Comparison of ENCODE assay signal across 30 cellular contexts in genomic region chr5:124716169-124716568, GRCh38. TPM values are rescaled to one million over a fixed set of nuclear protein-coding genes. Genes with fewer than 3 reads are reported as not detected.
"Had no signal": no experiment of that assay in that cellular context is flagged by ENCODE, and none has a peak within 500 bp of the region (broad histone marks: within the 10 kb centered on the region; RNA-seq: fewer than 3 reads in every experiment).

No MANE protein-coding gene starts in this region.

- ATAC-seq: activated T-cell treated with anti-CD3 and anti-CD28 coated beads, Interleukin-2, amount 50 U/mL, for 72 hours; body of pancreas; esophagus mucosa; T-helper 17 cell had no signal

- H3K4me1 Mint-ChIP-seq: activated CD4-positive, alpha-beta memory T cell treated with anti-CD3 and anti-CD28 coated beads, Interleukin-2, amount 10 ng/mL, durations not matched to agents 7 days and 5 days; activated CD4-positive, alpha-beta T cell treated with anti-CD3 and anti-CD28 coated beads, Interleukin-2, amount 10 ng/mL, durations not matched to agents 7 days and 5 days; activated naive CD4-positive, alpha-beta T cell treated with anti-CD3 and anti-CD28 coated beads, Interleukin-2, amount 10 ng/mL, durations not matched to agents 7 days and 5 days; T-helper 17 cell had no signal

- H3K27me3 Mint-ChIP-seq: activated CD4-positive, alpha-beta memory T cell treated with anti-CD3 and anti-CD28 coated beads, Interleukin-2, amount 10 ng/mL, durations not matched to agents 7 days and 5 days; activated CD4-positive, alpha-beta T cell treated with anti-CD3 and anti-CD28 coated beads, Interleukin-2, amount 10 ng/mL, durations not matched to agents 7 days and 5 days; activated naive CD4-positive, alpha-beta T cell treated with anti-CD3 and anti-CD28 coated beads, Interleukin-2, amount 10 ng/mL, durations not matched to agents 7 days and 5 days; activated T-cell treated with anti-CD3 and anti-CD28 coated beads, Interleukin-2, amount 50 U/mL, for 24 hours; dendritic cell treated with granulocyte-macrophage colony-stimulating factor and Interleukin-4, amounts not matched to agents 40 ng/mL and 50 ng/mL, for 4 days; T-helper 17 cell had no signal

- H3K4me3 ChIP-seq: adrenal gland, body of pancreas, coronary artery, dorsolateral prefrontal cortex had no signal

- DNase-seq: activated CD4-positive, alpha-beta memory T cell treated with anti-CD3 and anti-CD28 coated beads, Interleukin-2, amount 10 ng/mL, durations not matched to agents 7 days and 5 days; activated CD4-positive, alpha-beta T cell treated with anti-CD3 and anti-CD28 coated beads for 1 hour; activated CD4-positive, alpha-beta T cell treated with anti-CD3 and anti-CD28 coated beads for 4 hours; activated CD4-positive, alpha-beta T cell treated with anti-CD3 and anti-CD28 coated beads, Interleukin-2, amount 10 ng/mL, durations not matched to agents 7 days and 5 days; activated CD4-positive, alpha-beta T cell treated with anti-CD3 and anti-CD28 coated beads, Interleukin-2, amount 50 U/mL, for 4 hours; activated CD8-positive, alpha-beta memory T cell treated with anti-CD3 and anti-CD28 coated beads, Interleukin-2, amount 50 U/mL, for 48 hours; activated gamma-delta T cell; activated naive CD4-positive, alpha-beta T cell; activated naive CD4-positive, alpha-beta T cell treated with anti-CD3 and anti-CD28 coated beads, Interleukin-2, amount 10 ng/mL, durations not matched to agents 7 days and 5 days; activated T-cell treated with anti-CD3 and anti-CD28 coated beads for 4 hours; activated T-cell treated with anti-CD3 and anti-CD28 coated beads, Interleukin-2, amount 50 U/mL, for 24 hours; activated T-cell treated with anti-CD3 and anti-CD28 coated beads, Interleukin-2, amount 50 U/mL, for 72 hours; adrenal gland; amygdala; aorta; body of pancreas; caudate nucleus; cerebellar nuclear complex; dorsolateral prefrontal cortex; effector memory CD4-positive, alpha-beta T cell; foreskin fibroblast; head of caudate nucleus; hippocampal formation; T-helper 17 cell had no signal

- H3K36me3 Mint-ChIP-seq: activated naive CD4-positive, alpha-beta T cell treated with anti-CD3 and anti-CD28 coated beads, Interleukin-2, amount 10 ng/mL, durations not matched to agents 7 days and 5 days; activated naive CD8-positive, alpha-beta T cell had no signal

- H3K9me3 ChIP-seq: adrenal gland, body of pancreas had no signal

- H3K36me3 ChIP-seq: adrenal gland had no signal

- H3K9me3 Mint-ChIP-seq: activated CD4-positive, alpha-beta memory T cell treated with anti-CD3 and anti-CD28 coated beads, Interleukin-2, amount 10 ng/mL, durations not matched to agents 7 days and 5 days; activated CD4-positive, alpha-beta T cell treated with anti-CD3 and anti-CD28 coated beads, Interleukin-2, amount 10 ng/mL, durations not matched to agents 7 days and 5 days; activated T-cell treated with anti-CD3 and anti-CD28 coated beads, Interleukin-2, amount 50 U/mL, for 24 hours; activated T-cell treated with anti-CD3 and anti-CD28 coated beads, Interleukin-2, amount 50 U/mL, for 72 hours; dendritic cell treated with granulocyte-macrophage colony-stimulating factor and Interleukin-4, amounts not matched to agents 40 ng/mL and 50 ng/mL, for 4 days; endodermal cell; T-helper 2 cell treated with Interferon-gamma antibody and Interleukin-4, amounts not matched to agents 5 μg/mL and 100 μg/mL, for 36 hours had no signal

- H3K27ac Mint-ChIP-seq: activated CD4-positive, alpha-beta memory T cell treated with anti-CD3 and anti-CD28 coated beads, Interleukin-2, amount 10 ng/mL, durations not matched to agents 7 days and 5 days; activated CD4-positive, alpha-beta T cell treated with anti-CD3 and anti-CD28 coated beads, Interleukin-2, amount 10 ng/mL, durations not matched to agents 7 days and 5 days; activated naive CD4-positive, alpha-beta T cell treated with anti-CD3 and anti-CD28 coated beads, Interleukin-2, amount 10 ng/mL, durations not matched to agents 7 days and 5 days; activated naive CD8-positive, alpha-beta T cell; activated T-cell treated with anti-CD3 and anti-CD28 coated beads, Interleukin-2, amount 50 U/mL, for 24 hours; activated T-cell treated with anti-CD3 and anti-CD28 coated beads, Interleukin-2, amount 50 U/mL, for 72 hours; dendritic cell treated with granulocyte-macrophage colony-stimulating factor and Interleukin-4, amounts not matched to agents 40 ng/mL and 50 ng/mL, for 4 days; endodermal cell; T-helper 17 cell; T-helper 2 cell treated with Interferon-gamma antibody and Interleukin-4, amounts not matched to agents 5 μg/mL and 100 μg/mL, for 36 hours had no signal

- H3K27me3 ChIP-seq: adrenal gland, body of pancreas, dorsolateral prefrontal cortex had no signal

- H3K4me3 Mint-ChIP-seq: activated CD4-positive, alpha-beta memory T cell treated with anti-CD3 and anti-CD28 coated beads, Interleukin-2, amount 10 ng/mL, durations not matched to agents 7 days and 5 days; activated CD4-positive, alpha-beta T cell treated with anti-CD3 and anti-CD28 coated beads, Interleukin-2, amount 10 ng/mL, durations not matched to agents 7 days and 5 days; activated naive CD4-positive, alpha-beta T cell treated with anti-CD3 and anti-CD28 coated beads, Interleukin-2, amount 10 ng/mL, durations not matched to agents 7 days and 5 days; activated naive CD8-positive, alpha-beta T cell; activated T-cell treated with anti-CD3 and anti-CD28 coated beads, Interleukin-2, amount 50 U/mL, for 24 hours; activated T-cell treated with anti-CD3 and anti-CD28 coated beads, Interleukin-2, amount 50 U/mL, for 72 hours; dendritic cell treated with granulocyte-macrophage colony-stimulating factor and Interleukin-4, amounts not matched to agents 40 ng/mL and 50 ng/mL, for 4 days; endodermal cell; T-helper 17 cell; T-helper 2 cell treated with Interferon-gamma antibody and Interleukin-4, amounts not matched to agents 5 μg/mL and 100 μg/mL, for 36 hours had no signal

- H3K27ac ChIP-seq: adrenal gland, body of pancreas, coronary artery, dorsolateral prefrontal cortex had no signal

RNA-seq across cellular contexts. Expression of gene ZNF608, which starts 30.3 kb away (rescaled TPM):
- total RNA-seq: activated CD4-positive, alpha-beta memory T cell treated with anti-CD3 and anti-CD28 coated beads, Interleukin-2, amount 10 ng/mL, durations not matched to agents 7 days and 5 days; activated CD4-positive, alpha-beta T cell treated with anti-CD3 and anti-CD28 coated beads, Interleukin-2, amount 10 ng/mL, durations not matched to agents 7 days and 5 days had no signal
